Comparison of ENCODE assay signal across 8 cellular contexts in the genomic region with DNA sequence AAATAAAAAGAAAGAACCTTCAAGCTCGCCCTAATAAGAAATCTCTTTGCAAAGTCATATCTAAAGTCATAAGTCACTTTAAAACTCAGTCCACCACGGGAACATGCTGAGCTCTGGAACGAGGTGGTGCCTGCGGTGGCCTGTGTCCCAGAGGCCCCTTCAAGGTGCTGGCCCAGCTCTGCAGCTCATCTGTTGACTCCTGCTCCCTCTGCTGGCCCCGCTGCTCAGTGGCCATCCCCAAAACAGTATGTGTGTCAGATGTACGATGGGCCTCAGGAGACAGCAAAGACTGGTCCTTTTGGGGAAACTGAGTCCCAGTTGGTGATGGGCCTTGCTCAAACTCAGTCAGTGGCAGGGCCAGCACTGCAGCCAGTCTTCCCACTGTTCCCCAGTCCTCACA. TPM values are rescaled to one million over a fixed set of nuclear protein-coding genes. Genes with fewer than 3 reads are reported as not detected.
A peak's percentile ranks its signal among the peaks of the same experiment; 100 is the strongest.
DNase-seq lines count a peak whose midpoint lies in the region; ATAC-seq and TF ChIP-seq lines count a peak whose summit lies in the region.

No MANE protein-coding gene starts in this region.

- no peaks in the 10 kb centered on the region for H4K20me1 ChIP-seq in hepatocyte (ENCODE audit: insufficient read depth, poor library complexity, severe bottlenecking)

- no peaks in the 10 kb centered on the region for H3K9me2 ChIP-seq in hepatocyte (replicated peaks; ENCODE audit: insufficient read depth)

- H3K79me2 ChIP-seq in hepatocyte: no peaks in the 10 kb centered on the region

- H2AFZ ChIP-seq in hepatocyte: no peak overlapping the region

- no peak overlapping the region for H3K4me2 ChIP-seq in hepatocyte

- no peak for TF ChIP-seq EP300 in tibial nerve (IDR thresholded peaks at IDR 0.05)

- TF ChIP-seq CTCF in hepatocyte (IDR thresholded peaks at IDR 0.05; ENCODE audit: poor library complexity) (peak; percentile 64), tibial nerve (IDR thresholded peaks at IDR 0.05) (peak in 3 of 5 experiments; percentile 12 to 27 (median 13))

- H3K27ac ChIP-seq in hepatocyte (no peak overlapping the region), tibial nerve (no peak overlapping the region)

- TF ChIP-seq POLR2A in tibial nerve (IDR thresholded peaks at IDR 0.05): no peak

- no peaks in the 10 kb centered on the region for H3K36me3 ChIP-seq in H7 (replicated peaks; ENCODE audit: control insufficient read depth, insufficient read depth, low read length)
- H3K36me3 ChIP-seq in hepatocyte (replicated peaks; ENCODE audit: insufficient read depth, low read depth): no peaks in the 10 kb centered on the region
- H3K36me3 ChIP-seq in tibial nerve: no peaks in the 10 kb centered on the region

- H3K4me3 ChIP-seq in H7 (ENCODE audit: insufficient read depth, low read depth, low read length) (no peak overlapping the region), hepatocyte (no peak overlapping the region), tibial nerve (no peak overlapping the region)

- no peaks in the 10 kb centered on the region for H3K9me3 ChIP-seq in hepatocyte (ENCODE audit: low read depth)
- peaks cover 0 to 10% (median 0%) of the 10 kb centered on the region in 4 donors for H3K9me3 ChIP-seq in tibial nerve

- ATAC-seq in HG03025 (IDR thresholded peaks at IDR 0.05; ENCODE audit: low FRiP score, unreplicated experiment): no peak

- H3K27me3 ChIP-seq in H7 (ENCODE audit: control insufficient read depth, insufficient read depth, low read length) (no peaks in the 10 kb centered on the region), hepatocyte (no peaks in the 10 kb centered on the region), tibial nerve (no peaks in the 10 kb centered on the region)

- H3K4me1 ChIP-seq in hepatocyte (ENCODE audit: insufficient read depth) (no peaks in the 10 kb centered on the region), tibial nerve (no peaks in the 10 kb centered on the region)

- DNase-seq in AG08396 (ENCODE audit: low spot score) (peak; percentile 52), H7 (peak; percentile 63), UCSD-AML1 (lab: John Stamatoyannopoulos, UW; ENCODE audit: unreplicated experiment) (peak; percentile 15), hepatocyte (ENCODE audit: low spot score) (peak; percentile 72), tibial nerve (ENCODE audit: low spot score in 2 of 2) (no peak), germinal center (ENCODE audit: low spot score) (no peak), activated T-cell treated with anti-CD3 and anti-CD28 coated beads for 4 hours (no peak)

- 29% methylated on average over 6 of the region's 6 CpGs for WGBS in hepatocyte (ENCODE audit: low lambda C conversion rate, missing lambda C conversion rate)
- 27 to 29% methylated on average over 6 of the region's 6 CpGs for WGBS in tibial nerve, 2 donors

RNA-seq across cellular contexts. Expression of gene FOXB2, which starts 22.8 kb away (rescaled TPM):
- 0.90 TPM in 1 of 2 replicates, not detected in the other for total RNA-seq in H7 (2014; rRNA removed; shearing (Covaris generic))
- total RNA-seq in hepatocyte (not detected in 2 replicates), tibial nerve (not detected)
- polyA plus RNA-seq in hepatocyte: not detected in 2 replicates

Comparison
In these comparisons a context has a peak if more than half of its experiments do, and no peak if none do; other contexts are left out.
1. DNase-seq: peak in AG08396 (single experiment), H7 (single experiment), UCSD-AML1 (single experiment) and hepatocyte (single experiment); none in tibial nerve (0 of 2), germinal center (single experiment) and activated T-cell treated with anti-CD3 and anti-CD28 coated beads for 4 hours (single experiment).